Comparison of ENCODE assay signal across 1 cellular context in the genomic region with DNA sequence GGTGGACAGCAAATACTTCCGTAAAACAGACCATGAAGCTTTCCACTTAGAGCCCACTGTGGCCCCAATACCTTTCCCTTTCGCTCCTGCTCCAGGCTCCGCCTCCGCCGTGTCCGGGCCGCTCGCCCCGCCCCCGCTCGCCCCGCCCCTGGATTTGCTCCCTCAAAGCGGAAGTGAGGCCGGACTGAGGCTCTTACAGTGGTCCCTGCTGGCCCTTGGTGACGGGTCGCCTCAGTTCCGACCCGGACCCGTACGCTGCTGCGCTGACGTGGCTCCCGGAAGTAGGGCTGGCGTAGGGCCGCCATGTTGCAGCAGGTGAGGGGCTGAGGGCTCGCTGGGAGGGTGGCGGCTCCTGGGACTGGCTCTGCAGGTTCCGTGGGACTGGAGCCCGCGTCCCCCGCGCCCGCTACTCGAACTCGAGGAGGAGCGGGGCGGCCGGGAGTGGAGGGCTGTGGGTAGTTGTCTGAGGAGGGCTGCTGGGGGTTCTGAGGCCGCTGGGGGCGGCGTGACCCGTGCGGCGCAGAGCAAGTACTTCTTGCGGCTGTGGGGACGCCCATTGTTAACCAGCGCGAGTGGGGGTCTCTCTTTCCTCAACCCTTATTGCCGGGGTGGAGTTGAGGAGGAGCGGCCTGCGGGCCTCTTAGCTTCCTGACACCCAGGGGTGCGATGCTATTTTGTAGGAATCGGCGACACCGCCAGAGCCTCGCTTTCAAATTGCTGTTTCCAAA.
TF ChIP-seq lines count a peak whose summit lies in the region.
"Not testable (repeated sequence)": the region's sequence is repeated elsewhere in the genome, so short reads cannot be mapped to it uniquely, and the experiment has no call there.

TSS of gene TVP23B (plus strand) at position 193 of the 728 bp plus-strand sequence. CDS start at position 304, 111 bp downstream.

TF ChIP-seq in HepG2, 621 proteins besides CTCF, POLR2A, EP300 and RAD21 (continued from another document and continues in another):
- TF ChIP-seq ZHX2 (IDR thresholded peaks at IDR 0.05; ENCODE audit: low read depth) (peak; percentile 98), ZNF335 (CRISPR knock-in tag; IDR thresholded peaks at IDR 0.05) (0 out of 2 replicates have a peak, but pooled peaks have one; percentile 50), TARDBP (CRISPR knock-in tag; IDR thresholded peaks at IDR 0.05) (peak; percentile 69; the same call in 1 of the 2 replicates), THAP7 (CRISPR knock-in tag; IDR thresholded peaks at IDR 0.05) (0 out of 2 replicates have a peak, but pooled peaks have one; percentile 35), MXI1 (IDR thresholded peaks at IDR 0.05; ENCODE audit: borderline replicate concordance, low read depth, low read length) (peak; percentile 63; the same call in 1 of the 3 replicates), SP4 (CRISPR knock-in tag; IDR thresholded peaks at IDR 0.05) (peak; percentile 59; the same call in 1 of the 2 replicates), XBP1 (CRISPR knock-in tag; IDR thresholded peaks at IDR 0.05) (peak; percentile 93; the same call in 1 of the 2 replicates), ZNF281 (CRISPR knock-in tag; IDR thresholded peaks at IDR 0.05; ENCODE audit: borderline replicate concordance) (peak; percentile 32; the same call in 1 of the 2 replicates), DMAP1 (CRISPR knock-in tag; IDR thresholded peaks at IDR 0.05) (peak; percentile 97), CBFB (CRISPR knock-in tag; IDR thresholded peaks at IDR 0.05) (0 out of 2 replicates have a peak, but pooled peaks have one; percentile 35), ZNF280D (CRISPR knock-in tag; IDR thresholded peaks at IDR 0.05) (0 out of 2 replicates have a peak, but pooled peaks have one; percentile 28), NONO (CRISPR knock-in tag; conservative IDR thresholded peaks at IDR 0.05) (peak; percentile 90), GATAD2A (CRISPR knock-in tag; IDR thresholded peaks at IDR 0.05) (peak; percentile 63; the same call in 1 of the 2 replicates), POGZ (CRISPR knock-in tag; IDR thresholded peaks at IDR 0.05) (peak; percentile 81), IRF2 (CRISPR knock-in tag; IDR thresholded peaks at IDR 0.05) (peak; percentile 91), NR2C2 (CRISPR knock-in tag; IDR thresholded peaks at IDR 0.05; ENCODE audit: borderline replicate concordance) (peak; percentile 75), ATF7 (CRISPR knock-in tag; IDR thresholded peaks at IDR 0.05) (peak; percentile 37; the same call in 1 of the 2 replicates), TSC22D2 (CRISPR knock-in tag; IDR thresholded peaks at IDR 0.05; ENCODE audit: borderline replicate concordance) (0 out of 2 replicates have a peak, but pooled peaks have one; percentile 33), REPIN1 (CRISPR knock-in tag; IDR thresholded peaks at IDR 0.05; ENCODE audit: borderline replicate concordance, low read depth) (peak; percentile 21; the same call in 1 of the 2 replicates), SOX5 (CRISPR knock-in tag; IDR thresholded peaks at IDR 0.05; ENCODE audit: borderline replicate concordance) (peak; percentile 49; the same call in 1 of the 2 replicates), SP1 (CRISPR knock-in tag; IDR thresholded peaks at IDR 0.05) (peak; percentile 88), ATF1 (CRISPR knock-in tag; IDR thresholded peaks at IDR 0.05) (peak; percentile 75), ZNF768 (CRISPR knock-in tag; IDR thresholded peaks at IDR 0.05) (peak; percentile 71; the same call in 1 of the 2 replicates), CBX1 (IDR thresholded peaks at IDR 0.05; ENCODE audit: low read depth) (peak; percentile 93), HDAC1 (CRISPR knock-in tag; IDR thresholded peaks at IDR 0.05) (peak; percentile 61), SOX13 (CRISPR knock-in tag; conservative IDR thresholded peaks at IDR 0.05 in 1 of 2, IDR thresholded peaks at IDR 0.05 in 1 of 2) (0 out of 4 replicates have a peak, but pooled peaks of 1 of the 2 experiments have one; percentile 32), FOXO1 (CRISPR knock-in tag; IDR thresholded peaks at IDR 0.05) (peak; percentile 47; the same call in 1 of the 2 replicates)
- not testable (repeated sequence) for TF ChIP-seq ZHX2 (CRISPR knock-in tag; IDR thresholded peaks at IDR 0.05; ENCODE audit: borderline replicate concordance); NONO (IDR thresholded peaks at IDR 0.05); ATF7 (IDR thresholded peaks at IDR 0.05); SP1 (IDR thresholded peaks at IDR 0.05); SOX13 (IDR thresholded peaks at IDR 0.05)
- TF ChIP-seq, protein P1, sequence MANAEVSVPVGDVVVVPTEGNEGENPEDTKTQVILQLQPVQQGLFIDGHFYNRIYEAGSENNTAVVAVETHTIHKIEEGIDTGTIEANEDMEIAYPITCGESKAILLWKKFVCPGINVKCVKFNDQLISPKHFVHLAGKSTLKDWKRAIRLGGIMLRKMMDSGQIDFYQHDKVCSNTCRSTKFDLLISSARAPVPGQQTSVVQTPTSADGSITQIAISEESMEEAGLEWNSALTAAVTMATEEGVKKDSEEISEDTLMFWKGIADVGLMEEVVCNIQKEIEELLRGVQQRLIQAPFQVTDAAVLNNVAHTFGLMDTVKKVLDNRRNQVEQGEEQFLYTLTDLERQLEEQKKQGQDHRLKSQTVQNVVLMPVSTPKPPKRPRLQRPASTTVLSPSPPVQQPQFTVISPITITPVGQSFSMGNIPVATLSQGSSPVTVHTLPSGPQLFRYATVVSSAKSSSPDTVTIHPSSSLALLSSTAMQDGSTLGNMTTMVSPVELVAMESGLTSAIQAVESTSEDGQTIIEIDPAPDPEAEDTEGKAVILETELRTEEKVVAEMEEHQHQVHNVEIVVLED (CRISPR knock-in tag; IDR thresholded peaks at IDR 0.05; ENCODE audit: borderline replicate concordance), result peak; percentile 96
- TF ChIP-seq, protein P2, sequence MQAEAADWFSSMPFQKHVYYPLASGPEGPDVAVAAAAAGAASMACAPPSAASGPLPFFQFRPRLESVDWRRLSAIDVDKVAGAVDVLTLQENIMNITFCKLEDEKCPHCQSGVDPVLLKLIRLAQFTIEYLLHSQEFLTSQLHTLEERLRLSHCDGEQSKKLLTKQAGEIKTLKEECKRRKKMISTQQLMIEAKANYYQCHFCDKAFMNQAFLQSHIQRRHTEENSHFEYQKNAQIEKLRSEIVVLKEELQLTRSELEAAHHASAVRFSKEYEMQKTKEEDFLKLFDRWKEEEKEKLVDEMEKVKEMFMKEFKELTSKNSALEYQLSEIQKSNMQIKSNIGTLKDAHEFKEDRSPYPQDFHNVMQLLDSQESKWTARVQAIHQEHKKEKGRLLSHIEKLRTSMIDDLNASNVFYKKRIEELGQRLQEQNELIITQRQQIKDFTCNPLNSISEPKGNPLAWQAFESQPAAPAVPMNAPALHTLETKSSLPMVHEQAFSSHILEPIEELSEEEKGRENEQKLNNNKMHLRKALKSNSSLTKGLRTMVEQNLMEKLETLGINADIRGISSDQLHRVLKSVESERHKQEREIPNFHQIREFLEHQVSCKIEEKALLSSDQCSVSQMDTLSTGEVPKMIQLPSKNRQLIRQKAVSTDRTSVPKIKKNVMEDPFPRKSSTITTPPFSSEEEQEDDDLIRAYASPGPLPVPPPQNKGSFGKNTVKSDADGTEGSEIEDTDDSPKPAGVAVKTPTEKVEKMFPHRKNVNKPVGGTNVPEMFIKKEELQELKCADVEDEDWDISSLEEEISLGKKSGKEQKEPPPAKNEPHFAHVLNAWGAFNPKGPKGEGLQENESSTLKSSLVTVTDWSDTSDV (CRISPR knock-in tag; IDR thresholded peaks at IDR 0.05), result 0 out of 2 replicates have a peak, but pooled peaks have one; percentile 28
